Comparison of ENCODE assay signal across 23 cellular contexts in genomic region chr7:45070254-45070642, GRCh38. TPM values are rescaled to one million over a fixed set of nuclear protein-coding genes. Genes with fewer than 3 reads are reported as not detected.
DNase-seq lines count a peak whose midpoint lies in the region; ATAC-seq and TF ChIP-seq lines count a peak whose summit lies in the region.
"Had no signal": no experiment of that assay in that cellular context is flagged by ENCODE, and none has a peak within 500 bp of the region (broad histone marks: within the 10 kb centered on the region; RNA-seq: fewer than 3 reads in every experiment).

No MANE protein-coding gene starts in this region.

- peak overlapping the region; percentile 79 for H3K27ac ChIP-seq in neutrophil
- H3K27ac ChIP-seq: 22Rv1; BLaER1 treated with 17β-estradiol and CSF1 and Interleukin-3, amounts not matched to agents 10 nM and 100 nM; SJCRH30 had no signal

- DNase-seq in NCI-H1694 treated with DMSO at 0.1 percent for 48 hours (lab: John Stamatoyannopoulos, UW) (peak; percentile 29), NCI-H1694 (lab: John Stamatoyannopoulos, UW) (no peak), G401 (ENCODE audit: low spot score) (peak; percentile 79), NCI-H1092 (lab: John Stamatoyannopoulos, UW) (no peak)
- DNase-seq: ACHN; Calu3; CD8-positive, alpha-beta memory T cell; EL; Karpas-422; NCI-H1417 treated with DMSO at 0.1 percent for 48 hours; NCI-H2029; NCI-H226; NCI-H510A treated with DMSO at 0.1 percent for 48 hours; NCI-H82; SJCRH30 had no signal

- H3K4me1 ChIP-seq in neutrophil (ENCODE audit: control insufficient read depth in 1 of 2, insufficient read depth in 1 of 2, low read depth in 1 of 2, low read length in 1 of 2) = peaks cover 12 to 16% of the 10 kb centered on the region in 2 experiments

- ATAC-seq in GM21367 (IDR thresholded peaks at IDR 0.05; ENCODE audit: unreplicated experiment) (no peak), GM21447 (IDR thresholded peaks at IDR 0.05; ENCODE audit: unreplicated experiment) (no peak)
- ATAC-seq: Panc1 had no signal

- no peaks in the 10 kb centered on the region for H3K9me3 Mint-ChIP-seq in dendritic cell treated with granulocyte-macrophage colony-stimulating factor and Interleukin-4, amounts not matched to agents 40 ng/mL and 50 ng/mL, for 4 days
- H3K9me3 Mint-ChIP-seq: CD8-positive, alpha-beta memory T cell; IgD-negative memory B cell had no signal

- H3K4me1 Mint-ChIP-seq in dendritic cell treated with granulocyte-macrophage colony-stimulating factor and Interleukin-4, amounts not matched to agents 40 ng/mL and 50 ng/mL, for 4 days (ENCODE audit: low read depth) = peaks cover 30% of the 10 kb centered on the region

- intact Hi-C loops in dendritic cell treated with granulocyte-macrophage colony-stimulating factor and Interleukin-4, amounts not matched to agents 40 ng/mL and 50 ng/mL, for 4 days (cut with micrococcal nuclease) = no loop called here

- no peaks in the 10 kb centered on the region for H3K9me3 ChIP-seq in neutrophil
- H3K9me3 ChIP-seq: BLaER1 treated with 17β-estradiol and CSF1 and Interleukin-3, amounts not matched to agents 10 nM and 100 nM; SJCRH30 had no signal

- H3K27me3 Mint-ChIP-seq in dendritic cell treated with granulocyte-macrophage colony-stimulating factor and Interleukin-4, amounts not matched to agents 40 ng/mL and 50 ng/mL, for 4 days = no peaks in the 10 kb centered on the region
- H3K27me3 Mint-ChIP-seq: IgD-negative memory B cell had no signal

- peaks cover 100% of the 10 kb centered on the region for H3K36me3 Mint-ChIP-seq in dendritic cell treated with granulocyte-macrophage colony-stimulating factor and Interleukin-4, amounts not matched to agents 40 ng/mL and 50 ng/mL, for 4 days (ENCODE audit: low read depth)

- no peak for TF ChIP-seq CTCF in neutrophil (IDR thresholded peaks at IDR 0.05)

- peak overlapping the region; percentile 30 for H3K27ac Mint-ChIP-seq in dendritic cell treated with granulocyte-macrophage colony-stimulating factor and Interleukin-4, amounts not matched to agents 40 ng/mL and 50 ng/mL, for 4 days
- H3K27ac Mint-ChIP-seq: IgD-negative memory B cell had no signal

- in situ Hi-C loops in G401 (cut with HindIII; ENCODE audit: low sequenced_read_pairs) = no loop called here

- no peak overlapping the region for H3K4me3 Mint-ChIP-seq in dendritic cell treated with granulocyte-macrophage colony-stimulating factor and Interleukin-4, amounts not matched to agents 40 ng/mL and 50 ng/mL, for 4 days
- H3K4me3 Mint-ChIP-seq: CD8-positive, alpha-beta memory T cell; IgD-negative memory B cell had no signal

- no peak overlapping the region for H3K4me3 ChIP-seq in neutrophil (ENCODE audit: low read depth in 1 of 2, low read length in 1 of 2)
- H3K4me3 ChIP-seq: BLaER1 treated with 17β-estradiol and CSF1 and Interleukin-3, amounts not matched to agents 10 nM and 100 nM; SJCRH30 had no signal

- no peaks in the 10 kb centered on the region for H3K27me3 ChIP-seq in neutrophil
- H3K27me3 ChIP-seq: BLaER1 treated with 17β-estradiol and CSF1 and Interleukin-3, amounts not matched to agents 10 nM and 100 nM; SJCRH30 had no signal

- H3K36me3 ChIP-seq in neutrophil = peaks cover 100% of the 10 kb centered on the region

RNA-seq across cellular contexts. Expression of gene NACAD, which starts 18.5 kb away (rescaled TPM):
- total RNA-seq in G401 (2014; rRNA removed; shearing (Covaris generic)) = not detected in 2 replicates

RNA-seq across cellular contexts. Expression of gene TBRG4, which starts 41.2 kb away (rescaled TPM):
- total RNA-seq in G401 (2014; rRNA removed; shearing (Covaris generic)) = 133 and 136 TPM in 2 replicates

Comparison
In these comparisons a context has a peak if more than half of its experiments do, and no peak if none do; other contexts are left out.
1. DNase-seq: peak in NCI-H1694 treated with DMSO at 0.1 percent for 48 hours (single experiment) and G401 (single experiment); none in NCI-H1694 (single experiment) and NCI-H1092 (single experiment).